ENCODE assay signal across 1 cellular context in the genomic region with DNA sequence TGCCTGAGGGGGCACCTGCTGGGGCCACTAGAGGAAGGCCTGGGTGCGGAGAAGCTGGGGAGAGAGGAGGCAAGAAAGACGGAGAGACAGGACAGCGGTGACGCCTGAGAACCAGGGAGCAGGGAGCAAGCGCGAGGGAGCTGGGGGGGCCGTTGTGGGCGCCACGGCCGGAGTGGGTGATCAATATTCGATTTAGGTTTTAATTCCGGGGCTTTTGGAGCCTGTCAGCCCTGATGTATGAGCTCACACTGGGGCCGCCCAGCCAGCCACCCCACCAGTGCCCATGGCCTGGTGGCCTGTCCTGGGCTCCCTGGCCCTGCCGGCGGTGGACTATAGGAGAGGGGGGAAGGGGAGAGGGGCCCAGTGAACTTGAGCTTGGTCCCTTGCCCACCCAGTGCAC.
TF ChIP-seq lines count a peak whose summit lies in the region.

No MANE protein-coding gene starts in this region.

TF ChIP-seq in GM23338, 12 proteins besides CTCF, POLR2A, EP300 and RAD21 (continued from another document):
- TF ChIP-seq, protein P1, sequence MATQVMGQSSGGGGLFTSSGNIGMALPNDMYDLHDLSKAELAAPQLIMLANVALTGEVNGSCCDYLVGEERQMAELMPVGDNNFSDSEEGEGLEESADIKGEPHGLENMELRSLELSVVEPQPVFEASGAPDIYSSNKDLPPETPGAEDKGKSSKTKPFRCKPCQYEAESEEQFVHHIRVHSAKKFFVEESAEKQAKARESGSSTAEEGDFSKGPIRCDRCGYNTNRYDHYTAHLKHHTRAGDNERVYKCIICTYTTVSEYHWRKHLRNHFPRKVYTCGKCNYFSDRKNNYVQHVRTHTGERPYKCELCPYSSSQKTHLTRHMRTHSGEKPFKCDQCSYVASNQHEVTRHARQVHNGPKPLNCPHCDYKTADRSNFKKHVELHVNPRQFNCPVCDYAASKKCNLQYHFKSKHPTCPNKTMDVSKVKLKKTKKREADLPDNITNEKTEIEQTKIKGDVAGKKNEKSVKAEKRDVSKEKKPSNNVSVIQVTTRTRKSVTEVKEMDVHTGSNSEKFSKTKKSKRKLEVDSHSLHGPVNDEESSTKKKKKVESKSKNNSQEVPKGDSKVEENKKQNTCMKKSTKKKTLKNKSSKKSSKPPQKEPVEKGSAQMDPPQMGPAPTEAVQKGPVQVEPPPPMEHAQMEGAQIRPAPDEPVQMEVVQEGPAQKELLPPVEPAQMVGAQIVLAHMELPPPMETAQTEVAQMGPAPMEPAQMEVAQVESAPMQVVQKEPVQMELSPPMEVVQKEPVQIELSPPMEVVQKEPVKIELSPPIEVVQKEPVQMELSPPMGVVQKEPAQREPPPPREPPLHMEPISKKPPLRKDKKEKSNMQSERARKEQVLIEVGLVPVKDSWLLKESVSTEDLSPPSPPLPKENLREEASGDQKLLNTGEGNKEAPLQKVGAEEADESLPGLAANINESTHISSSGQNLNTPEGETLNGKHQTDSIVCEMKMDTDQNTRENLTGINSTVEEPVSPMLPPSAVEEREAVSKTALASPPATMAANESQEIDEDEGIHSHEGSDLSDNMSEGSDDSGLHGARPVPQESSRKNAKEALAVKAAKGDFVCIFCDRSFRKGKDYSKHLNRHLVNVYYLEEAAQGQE (IDR thresholded peaks at IDR 0.05; ENCODE audit: unreplicated experiment) = no peak
